19 cellular contexts compared by ENCODE assay signal in the genomic region with DNA sequence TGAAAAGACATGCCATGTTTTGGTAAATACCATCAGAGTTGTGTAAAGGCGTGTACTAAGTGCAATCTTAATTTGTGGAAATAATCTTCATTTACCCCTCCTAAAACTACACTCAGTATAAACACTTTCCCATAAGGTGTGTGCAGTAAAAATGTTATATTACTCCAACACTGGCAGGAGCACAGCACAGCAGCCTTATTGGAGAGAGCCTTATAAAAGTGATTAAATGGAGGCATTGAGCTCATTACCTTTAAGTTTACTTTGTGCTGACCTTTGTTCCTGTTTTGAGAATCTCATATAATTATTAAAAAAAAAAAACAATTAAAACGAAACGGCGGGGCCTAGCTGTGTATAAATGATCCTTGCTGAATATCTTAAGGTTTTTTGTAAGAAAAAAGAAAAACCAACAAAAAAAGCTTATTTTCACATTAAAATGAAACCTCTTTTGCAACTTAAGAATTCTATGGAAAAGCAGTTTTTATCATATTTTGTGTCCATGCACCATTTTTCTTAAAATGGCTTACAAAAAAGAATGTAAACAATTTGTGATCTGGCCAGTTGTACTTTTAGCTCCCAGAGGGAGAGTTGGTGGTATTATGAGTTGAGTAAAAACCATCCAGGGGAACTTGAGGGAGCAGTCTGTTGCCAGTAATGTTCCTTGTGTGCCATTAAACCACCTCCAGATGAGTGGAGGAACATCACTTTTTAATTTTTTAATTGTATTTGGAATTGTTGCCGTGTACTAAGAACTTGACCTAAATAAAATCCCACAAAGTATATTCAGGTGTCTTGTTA.
"Had no signal": no experiment of that assay in that cellular context is flagged by ENCODE, and none has a peak within 500 bp of the region (broad histone marks: within the 10 kb centered on the region; RNA-seq: fewer than 3 reads in every experiment).

No MANE protein-coding gene starts in this region.

- H3K4me3 ChIP-seq: ascending aorta, breast epithelium, testis, upper lobe of left lung had no signal

- H3K9me3 ChIP-seq: ascending aorta, breast epithelium, testis, upper lobe of left lung had no signal

- H3K4me1 Mint-ChIP-seq: activated naive CD8-positive, alpha-beta T cell treated with anti-CD3 and anti-CD28 coated beads, Interleukin-2, amount 50 U/mL, for 24 hours; activated T-helper 17 cell treated with anti-CD3 and anti-CD28 coated beads, Interleukin-2, amount 50 U/mL, for 72 hours had no signal

- ATAC-seq: activated naive CD8-positive, alpha-beta T cell treated with anti-CD3 and anti-CD28 coated beads, Interleukin-2, amount 50 U/mL, for 24 hours; activated T-helper 17 cell treated with anti-CD3 and anti-CD28 coated beads, Interleukin-2, amount 50 U/mL, for 72 hours; right cardiac atrium had no signal

- H3K36me3 ChIP-seq: breast epithelium had no signal

- H3K4me3 Mint-ChIP-seq: activated naive CD8-positive, alpha-beta T cell treated with anti-CD3 and anti-CD28 coated beads, Interleukin-2, amount 50 U/mL, for 24 hours; activated T-helper 17 cell treated with anti-CD3 and anti-CD28 coated beads, Interleukin-2, amount 50 U/mL, for 72 hours; endodermal cell; nephron; stimulated activated naive CD8-positive, alpha-beta T cell treated with anti-CD3 and anti-CD28 coated beads, Interleukin-15, Interleukin-2, amounts not matched to agents 100 ng/mL and 50 ng/mL, for 24 hours had no signal

- H3K27ac ChIP-seq: ascending aorta, breast epithelium, testis, upper lobe of left lung had no signal

- H3K27me3 ChIP-seq: ascending aorta, breast epithelium, testis, upper lobe of left lung had no signal

- H3K27me3 Mint-ChIP-seq: activated naive CD8-positive, alpha-beta T cell treated with anti-CD3 and anti-CD28 coated beads, Interleukin-2, amount 50 U/mL, for 24 hours; activated T-helper 17 cell treated with anti-CD3 and anti-CD28 coated beads, Interleukin-2, amount 50 U/mL, for 72 hours; progenitor cell of endocrine pancreas; stimulated activated naive CD8-positive, alpha-beta T cell treated with anti-CD3 and anti-CD28 coated beads, Interleukin-15, Interleukin-2, amounts not matched to agents 100 ng/mL and 50 ng/mL, for 24 hours had no signal

- H3K27ac Mint-ChIP-seq: activated naive CD8-positive, alpha-beta T cell treated with anti-CD3 and anti-CD28 coated beads, Interleukin-2, amount 50 U/mL, for 24 hours; activated T-helper 17 cell treated with anti-CD3 and anti-CD28 coated beads, Interleukin-2, amount 50 U/mL, for 72 hours; endodermal cell; stimulated activated naive CD8-positive, alpha-beta T cell treated with anti-CD3 and anti-CD28 coated beads, Interleukin-15, Interleukin-2, amounts not matched to agents 100 ng/mL and 50 ng/mL, for 24 hours had no signal

- H3K4me1 ChIP-seq: ascending aorta, breast epithelium, testis, upper lobe of left lung had no signal

- DNase-seq: activated CD4-positive, alpha-beta T cell treated with anti-CD3 and anti-CD28 coated beads for 1 hour; activated CD4-positive, alpha-beta T cell treated with anti-CD3 and anti-CD28 coated beads, Interleukin-2, amount 50 U/mL, for 48 hours; activated naive CD4-positive, alpha-beta T cell treated with Interleukin-2 at 50 U/mL for 16 hours; activated naive CD8-positive, alpha-beta T cell treated with anti-CD3 and anti-CD28 coated beads, Interleukin-2, amount 50 U/mL, for 24 hours; endodermal cell; erythroblast; foreskin fibroblast; glutamatergic neuron; kidney glomerular epithelial cell; occipital lobe; right cardiac atrium; testis; upper lobe of left lung had no signal

- H3K9me3 Mint-ChIP-seq: activated naive CD8-positive, alpha-beta T cell treated with anti-CD3 and anti-CD28 coated beads, Interleukin-2, amount 50 U/mL, for 24 hours; activated T-helper 17 cell treated with anti-CD3 and anti-CD28 coated beads, Interleukin-2, amount 50 U/mL, for 72 hours; endodermal cell; nephron; stimulated activated naive CD8-positive, alpha-beta T cell treated with anti-CD3 and anti-CD28 coated beads, Interleukin-15, Interleukin-2, amounts not matched to agents 100 ng/mL and 50 ng/mL, for 24 hours had no signal
